ENCODE assay signal across 25 cellular contexts in the genomic region with DNA sequence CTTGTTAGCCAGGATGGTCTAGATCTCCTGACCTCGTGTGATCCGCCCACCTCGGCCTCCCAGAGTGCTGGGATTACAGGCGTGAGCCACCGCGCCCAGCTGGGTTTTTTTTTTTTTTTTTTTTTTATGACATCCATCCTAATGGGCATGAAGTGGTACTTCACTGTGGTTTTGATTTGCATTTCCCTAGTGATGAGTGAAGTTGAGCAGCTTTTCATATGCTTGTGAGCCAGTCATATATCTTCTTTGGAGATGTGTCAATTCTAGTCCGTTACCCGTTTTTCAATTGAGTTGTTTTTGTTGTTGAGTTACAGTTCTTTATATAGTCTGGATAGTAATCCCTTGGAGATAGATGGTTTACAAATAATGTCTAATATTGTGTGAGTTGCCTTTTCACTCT.
DNase-seq lines count a peak whose midpoint lies in the region; ATAC-seq lines count a peak whose summit lies in the region.
"Had no signal": no experiment of that assay in that cellular context is flagged by ENCODE, and none has a peak within 500 bp of the region (broad histone marks: within the 10 kb centered on the region; RNA-seq: fewer than 3 reads in every experiment).

No MANE protein-coding gene starts in this region.

- H3K9me3 ChIP-seq in GM23248 (ENCODE audit: low read depth) (no peaks in the 10 kb centered on the region), MG63 (no peaks in the 10 kb centered on the region)
- H3K9me3 ChIP-seq: BE2C had no signal

- H3K4me2 ChIP-seq in GM23248 (ENCODE audit: unreplicated experiment) = no peak overlapping the region

- H3K4me1 ChIP-seq in GM23248 (ENCODE audit: insufficient read depth) = no peaks in the 10 kb centered on the region
- H3K4me1 ChIP-seq: BE2C had no signal

- no peak overlapping the region for H3K9ac ChIP-seq in GM23248

- H3K4me1 Mint-ChIP-seq in activated CD4-positive, alpha-beta T cell treated with anti-CD3 and anti-CD28 coated beads for 36 hours = peaks cover 7% of the 10 kb centered on the region
- H3K4me1 Mint-ChIP-seq in activated T-helper 17 cell treated with anti-CD3 and anti-CD28 coated beads, Interleukin-2, amount 50 U/mL, for 72 hours = peaks cover 18% of the 10 kb centered on the region
- H3K4me1 Mint-ChIP-seq in stimulated activated effector memory CD8-positive, alpha-beta T cell treated with anti-CD3 and anti-CD28 coated beads, Interleukin-12 subunit alpha, Interleukin-12 subunit beta, amount 100 ng/mL, for 72 hours = no peaks in the 10 kb centered on the region
- H3K4me1 Mint-ChIP-seq in activated T-helper 1 cell treated with anti-CD3 and anti-CD28 coated beads, Interleukin-12 subunit alpha, Interleukin-12 subunit beta, Interleukin-2, Interleukin-4 antibody, amounts not matched to agents 30 ng/mL and 10 ng/mL and 1 ng/mL, durations not matched to agents 14 hours and 24 hours and 36 hours (ENCODE audit: low read depth) = peaks cover 5% of the 10 kb centered on the region
- H3K4me1 Mint-ChIP-seq: CD14-positive monocyte had no signal

- ATAC-seq in activated CD4-positive, alpha-beta T cell treated with anti-CD3 and anti-CD28 coated beads for 36 hours = peak; percentile 53
- ATAC-seq in GM18867 (IDR thresholded peaks at IDR 0.05; ENCODE audit: unreplicated experiment) = peak; percentile 58
- ATAC-seq in activated T-helper 17 cell treated with anti-CD3 and anti-CD28 coated beads, Interleukin-2, amount 50 U/mL, for 72 hours (replicated peaks) = peak; percentile 91
- ATAC-seq in stimulated activated effector memory CD8-positive, alpha-beta T cell treated with anti-CD3 and anti-CD28 coated beads, Interleukin-12 subunit alpha, Interleukin-12 subunit beta, amount 100 ng/mL, for 72 hours = peak; percentile 61

- H3K9me2 ChIP-seq in GM23248 (ENCODE audit: insufficient read depth) = no peaks in the 10 kb centered on the region

- H3K27ac Mint-ChIP-seq in activated CD4-positive, alpha-beta T cell treated with anti-CD3 and anti-CD28 coated beads for 36 hours = no peak overlapping the region
- peak overlapping the region; percentile 83 for H3K27ac Mint-ChIP-seq in activated T-helper 17 cell treated with anti-CD3 and anti-CD28 coated beads, Interleukin-2, amount 50 U/mL, for 72 hours
- H3K27ac Mint-ChIP-seq in stimulated activated effector memory CD8-positive, alpha-beta T cell treated with anti-CD3 and anti-CD28 coated beads, Interleukin-12 subunit alpha, Interleukin-12 subunit beta, amount 100 ng/mL, for 72 hours = no peak overlapping the region
- no peak overlapping the region for H3K27ac Mint-ChIP-seq in activated T-helper 1 cell treated with anti-CD3 and anti-CD28 coated beads, Interleukin-12 subunit alpha, Interleukin-12 subunit beta, Interleukin-2, Interleukin-4 antibody, amounts not matched to agents 30 ng/mL and 10 ng/mL and 1 ng/mL, durations not matched to agents 14 hours and 24 hours and 36 hours

- intact Hi-C loops in activated CD4-positive, alpha-beta T cell treated with anti-CD3 and anti-CD28 coated beads for 36 hours (cut with DNase I, micrococcal nuclease) = no loop called here
- intact Hi-C loops in activated T-helper 1 cell treated with anti-CD3 and anti-CD28 coated beads, Interleukin-12 subunit alpha, Interleukin-12 subunit beta, Interleukin-2, Interleukin-4 antibody, amounts not matched to agents 30 ng/mL and 10 ng/mL and 1 ng/mL, durations not matched to agents 14 hours and 24 hours and 36 hours (cut with micrococcal nuclease) = no loop called here

- DNase-seq in activated CD4-positive, alpha-beta T cell treated with anti-CD3 and anti-CD28 coated beads for 36 hours = no peak
- DNase-seq in activated CD4-positive, alpha-beta T cell treated with anti-CD3 and anti-CD28 coated beads, Interleukin-2, amount 50 U/mL, for 1 hour = no peak
- no peak for DNase-seq in stimulated activated effector memory CD8-positive, alpha-beta T cell treated with anti-CD3 and anti-CD28 coated beads, Interleukin-12 subunit alpha, Interleukin-12 subunit beta, amount 100 ng/mL, for 72 hours (ENCODE audit: low spot score in 2 of 2)
- DNase-seq in GM23248 (no peak), MG63 (no peak)
- no peak for DNase-seq in activated T-helper 1 cell treated with anti-CD3 and anti-CD28 coated beads, Interleukin-12 subunit alpha, Interleukin-12 subunit beta, Interleukin-2, Interleukin-4 antibody, amounts not matched to agents 30 ng/mL and 10 ng/mL and 1 ng/mL, durations not matched to agents 14 hours and 24 hours and 36 hours (ENCODE audit: low spot score)
- DNase-seq: 8988T, ACHN, BE2C, DMS 273 treated with DMSO at 0.1 percent for 48 hours, DMS79, EL, GDM1, IMR-90, KG1, NCI-H1048, NCI-H1694 treated with DMSO at 0.1 percent for 48 hours, NCI-H2107, NCI-H446 treated with DMSO at 0.1 percent for 48 hours, SHP77 had no signal

- no peaks in the 10 kb centered on the region for H3K27me3 Mint-ChIP-seq in activated CD4-positive, alpha-beta T cell treated with anti-CD3 and anti-CD28 coated beads for 36 hours
- no peaks in the 10 kb centered on the region for H3K27me3 Mint-ChIP-seq in activated T-helper 17 cell treated with anti-CD3 and anti-CD28 coated beads, Interleukin-2, amount 50 U/mL, for 72 hours
- no peaks in the 10 kb centered on the region for H3K27me3 Mint-ChIP-seq in activated T-helper 1 cell treated with anti-CD3 and anti-CD28 coated beads, Interleukin-12 subunit alpha, Interleukin-12 subunit beta, Interleukin-2, Interleukin-4 antibody, amounts not matched to agents 30 ng/mL and 10 ng/mL and 1 ng/mL, durations not matched to agents 14 hours and 24 hours and 36 hours (ENCODE audit: insufficient read depth)
- H3K27me3 Mint-ChIP-seq: CD8-positive, alpha-beta memory T cell had no signal

- H3K36me3 Mint-ChIP-seq in activated CD4-positive, alpha-beta T cell treated with anti-CD3 and anti-CD28 coated beads for 36 hours (ENCODE audit: low read depth) = peaks cover 63% of the 10 kb centered on the region
- H3K36me3 Mint-ChIP-seq in activated T-helper 17 cell treated with anti-CD3 and anti-CD28 coated beads, Interleukin-2, amount 50 U/mL, for 72 hours (ENCODE audit: low read depth) = peaks cover 96% of the 10 kb centered on the region
- peaks cover 77% of the 10 kb centered on the region for H3K36me3 Mint-ChIP-seq in stimulated activated effector memory CD8-positive, alpha-beta T cell treated with anti-CD3 and anti-CD28 coated beads, Interleukin-12 subunit alpha, Interleukin-12 subunit beta, amount 100 ng/mL, for 72 hours
- H3K36me3 Mint-ChIP-seq in activated T-helper 1 cell treated with anti-CD3 and anti-CD28 coated beads, Interleukin-12 subunit alpha, Interleukin-12 subunit beta, Interleukin-2, Interleukin-4 antibody, amounts not matched to agents 30 ng/mL and 10 ng/mL and 1 ng/mL, durations not matched to agents 14 hours and 24 hours and 36 hours (ENCODE audit: low read depth) = peaks cover 42% of the 10 kb centered on the region

- CTCF ChIA-PET in activated CD4-positive, alpha-beta T cell treated with anti-CD3 and anti-CD28 coated beads for 36 hours (lab: Charles Lee) = interaction anchor here (1.0 kb wide), 1 partner anchor 16 kb away, joined by 3 read pairs; no protein-coding TSS in a partner anchor

- POLR2A ChIA-PET in activated CD4-positive, alpha-beta T cell treated with anti-CD3 and anti-CD28 coated beads for 36 hours (lab: Charles Lee) = no interaction called here

- peaks cover 33% of the 10 kb centered on the region; the same call in 1 of the 2 replicates for H3K79me2 ChIP-seq in GM23248 (ENCODE audit: insufficient read depth)

- no peaks in the 10 kb centered on the region for H4K20me1 ChIP-seq in GM23248 (ENCODE audit: insufficient read depth)

- no peak overlapping the region for H3K4me3 ChIP-seq in GM23248
- no peak overlapping the region for H3K4me3 ChIP-seq in MG63

- 94 to 99% methylated on average over 8 of the region's 8 CpGs for WGBS in GM23248 (ENCODE audit: low coverage in 1 of 2, low lambda C conversion rate in 2 of 2, missing lambda C conversion rate in 2 of 2), 2 experiments

- in situ Hi-C loops in GM23248 (cut with MboI) = no loop called here

- H3K36me3 ChIP-seq in GM23248 (ENCODE audit: low read depth) (peaks cover 36% of the 10 kb centered on the region), MG63 (peaks cover 6% of the 10 kb centered on the region)

- H3K4me3 Mint-ChIP-seq in activated CD4-positive, alpha-beta T cell treated with anti-CD3 and anti-CD28 coated beads for 36 hours = no peak overlapping the region
- H3K4me3 Mint-ChIP-seq in activated T-helper 17 cell treated with anti-CD3 and anti-CD28 coated beads, Interleukin-2, amount 50 U/mL, for 72 hours = peak overlapping the region; percentile 25
- no peak overlapping the region for H3K4me3 Mint-ChIP-seq in stimulated activated effector memory CD8-positive, alpha-beta T cell treated with anti-CD3 and anti-CD28 coated beads, Interleukin-12 subunit alpha, Interleukin-12 subunit beta, amount 100 ng/mL, for 72 hours
- H3K4me3 Mint-ChIP-seq in activated T-helper 1 cell treated with anti-CD3 and anti-CD28 coated beads, Interleukin-12 subunit alpha, Interleukin-12 subunit beta, Interleukin-2, Interleukin-4 antibody, amounts not matched to agents 30 ng/mL and 10 ng/mL and 1 ng/mL, durations not matched to agents 14 hours and 24 hours and 36 hours = no peak overlapping the region
- H3K4me3 Mint-ChIP-seq: CD14-positive monocyte; CD8-positive, alpha-beta memory T cell had no signal

- H3F3A ChIP-seq in GM23248 (ENCODE audit: insufficient read depth) = peaks cover 7% of the 10 kb centered on the region; the same call in 1 of the 2 replicates

- no peaks in the 10 kb centered on the region for H3K27me3 ChIP-seq in GM23248 (replicated peaks; ENCODE audit: insufficient read depth)
- no peaks in the 10 kb centered on the region for H3K27me3 ChIP-seq in MG63
- H3K27me3 ChIP-seq: BE2C had no signal

- H2AFZ ChIP-seq in GM23248 = no peak overlapping the region

- H3K27ac ChIP-seq in GM23248 = no peak overlapping the region
- H3K27ac ChIP-seq: RWPE1 had no signal

- no peaks in the 10 kb centered on the region for H3K9me3 Mint-ChIP-seq in activated CD4-positive, alpha-beta T cell treated with anti-CD3 and anti-CD28 coated beads for 36 hours (ENCODE audit: low read depth)
- no peaks in the 10 kb centered on the region for H3K9me3 Mint-ChIP-seq in activated T-helper 17 cell treated with anti-CD3 and anti-CD28 coated beads, Interleukin-2, amount 50 U/mL, for 72 hours
- H3K9me3 Mint-ChIP-seq in stimulated activated effector memory CD8-positive, alpha-beta T cell treated with anti-CD3 and anti-CD28 coated beads, Interleukin-12 subunit alpha, Interleukin-12 subunit beta, amount 100 ng/mL, for 72 hours = no peaks in the 10 kb centered on the region
- H3K9me3 Mint-ChIP-seq in activated T-helper 1 cell treated with anti-CD3 and anti-CD28 coated beads, Interleukin-12 subunit alpha, Interleukin-12 subunit beta, Interleukin-2, Interleukin-4 antibody, amounts not matched to agents 30 ng/mL and 10 ng/mL and 1 ng/mL, durations not matched to agents 14 hours and 24 hours and 36 hours = no peaks in the 10 kb centered on the region
- H3K9me3 Mint-ChIP-seq: CD8-positive, alpha-beta memory T cell had no signal
